ENCODE assay signal across 8 cellular contexts in genomic region chr6:149750136-149750609, GRCh38.
DNase-seq lines count a peak whose midpoint lies in the region; ATAC-seq and TF ChIP-seq lines count a peak whose summit lies in the region.

No MANE protein-coding gene starts in this region.

- peak; percentile 28 for ATAC-seq in GM19467 (IDR thresholded peaks at IDR 0.05; ENCODE audit: unreplicated experiment)

- no peaks in the 10 kb centered on the region for H3K9me3 Mint-ChIP-seq in nephron

- DNase-seq in CMK (ENCODE audit: low read depth) (peak; percentile 80), HK-2 (ENCODE audit: unreplicated experiment) (peak; percentile 76), fibroblast of gingiva (ENCODE audit: low read depth) (peak; percentile 34), superior temporal gyrus (ENCODE audit: extremely low spot score) (peak; percentile 32)
- DNase-seq in activated T-cell treated with anti-CD3 and anti-CD28 coated beads, Interleukin-2, amount 50 U/mL, for 48 hours: peak; percentile 77 to 81

- no peaks in the 10 kb centered on the region for H3K27me3 ChIP-seq in OCI-LY1 (ENCODE audit: insufficient read depth, low read length)

- peak overlapping the region; percentile 75 for H3K27ac ChIP-seq in OCI-LY1 (ENCODE audit: low read depth, low read length, poor library complexity, severe bottlenecking)

- H3K4me3 Mint-ChIP-seq in nephron: peak overlapping the region; percentile 94 to 100 (median 100)

- H2AFZ ChIP-seq in OCI-LY1 (ENCODE audit: low read length): no peak overlapping the region

- H3K36me3 Mint-ChIP-seq in nephron (ENCODE audit: low read depth): no peaks in the 10 kb centered on the region

- H4K20me1 ChIP-seq in OCI-LY1 (ENCODE audit: insufficient read depth, low read length): 0 out of 2 replicates have a peak, but pooled peaks cover 5% of the 10 kb centered on the region

- peaks cover 11% of the 10 kb centered on the region for H3K36me3 ChIP-seq in OCI-LY1 (ENCODE audit: insufficient read depth, low read length)

- H3K4me1 Mint-ChIP-seq in nephron: peaks cover 25% of the 10 kb centered on the region

- H3K4me3 ChIP-seq in OCI-LY1 (ENCODE audit: low read depth, low read length, poor library complexity, severe bottlenecking): peak overlapping the region; percentile 92

- H3K79me2 ChIP-seq in OCI-LY1 (ENCODE audit: insufficient read depth, low read length): peaks cover 62% of the 10 kb centered on the region

- H3K4me2 ChIP-seq in OCI-LY1 (ENCODE audit: low read length): peak overlapping the region; percentile 99

- peak overlapping the region; percentile 65 to 92 (median 84) for H3K27ac Mint-ChIP-seq in nephron

- H3K27me3 Mint-ChIP-seq in nephron (ENCODE audit: low read depth): no peaks in the 10 kb centered on the region

- H3F3A ChIP-seq in OCI-LY1 (ENCODE audit: insufficient read depth, low read length): no peaks in the 10 kb centered on the region

- peaks cover 60% of the 10 kb centered on the region for H3K4me1 ChIP-seq in OCI-LY1 (ENCODE audit: insufficient read depth, low read length, severe bottlenecking)

- H3K9me2 ChIP-seq in OCI-LY1 (ENCODE audit: low read depth, low read length): no peaks in the 10 kb centered on the region

- peak overlapping the region; percentile 94 for H3K9ac ChIP-seq in OCI-LY1 (ENCODE audit: low read length)

- TF ChIP-seq CTCF in OCI-LY1 (IDR thresholded peaks at IDR 0.05; ENCODE audit: low read length) (no peak), nephron (IDR thresholded peaks at IDR 0.05; ENCODE audit: unreplicated experiment in 3 of 3) (no peak)

- no peaks in the 10 kb centered on the region for H3K9me3 ChIP-seq in OCI-LY1 (ENCODE audit: low read length)

Comparison
In these comparisons a context has a peak if more than half of its experiments do, and no peak if none do; other contexts are left out.
1. Peak in every context shown above with its lines: DNase-seq, ATAC-seq, H3K4me3 ChIP-seq and H3K27ac ChIP-seq.